Comparison of ENCODE assay signal across 30 cellular contexts in genomic region chr11:69314555-69314954, GRCh38. TPM values are rescaled to one million over a fixed set of nuclear protein-coding genes. Genes with fewer than 3 reads are reported as not detected.
"Had no signal": no experiment of that assay in that cellular context is flagged by ENCODE, and none has a peak within 500 bp of the region (broad histone marks: within the 10 kb centered on the region; RNA-seq: fewer than 3 reads in every experiment).

No MANE protein-coding gene starts in this region.

- H3K36me3 Mint-ChIP-seq: natural killer cell; neural progenitor cell; stimulated activated effector memory CD8-positive, alpha-beta T cell treated with anti-CD3 and anti-CD28 coated beads, Interleukin-12 subunit alpha, Interleukin-12 subunit beta, amount 100 ng/mL, for 72 hours had no signal

- H3K27ac Mint-ChIP-seq: natural killer cell; nephron; neural progenitor cell; progenitor cell of endocrine pancreas; stimulated activated effector memory CD8-positive, alpha-beta T cell treated with anti-CD3 and anti-CD28 coated beads, Interleukin-12 subunit alpha, Interleukin-12 subunit beta, amount 100 ng/mL, for 72 hours; stimulated activated naive B cell treated with anti-CD40 and anti-IgM and Interleukin-4, amounts not matched to agents 10 μg/mL and 1 μg/mL and 100 μg/mL, for 72 hours; stimulated activated naive CD8-positive, alpha-beta T cell treated with anti-CD3 and anti-CD28 coated beads, Interleukin-15, amount 100 ng/mL, for 72 hours; type B pancreatic cell had no signal

- H3K4me1 ChIP-seq: parathyroid adenoma, psoas muscle, right lobe of liver, sigmoid colon, uterus had no signal

- H3K4me3 Mint-ChIP-seq: natural killer cell; nephron; neural progenitor cell; stimulated activated effector memory CD8-positive, alpha-beta T cell treated with anti-CD3 and anti-CD28 coated beads, Interleukin-12 subunit alpha, Interleukin-12 subunit beta, amount 100 ng/mL, for 72 hours; stimulated activated naive B cell treated with anti-CD40 and anti-IgM and Interleukin-4, amounts not matched to agents 10 μg/mL and 1 μg/mL and 100 μg/mL, for 72 hours; stimulated activated naive CD8-positive, alpha-beta T cell treated with anti-CD3 and anti-CD28 coated beads, Interleukin-15, amount 100 ng/mL, for 72 hours; type B pancreatic cell had no signal

- H3K9me3 Mint-ChIP-seq: natural killer cell; neural progenitor cell; stimulated activated effector memory CD8-positive, alpha-beta T cell treated with anti-CD3 and anti-CD28 coated beads, Interleukin-12 subunit alpha, Interleukin-12 subunit beta, amount 100 ng/mL, for 72 hours had no signal

- H3K4me2 ChIP-seq: neural progenitor cell had no signal

- H2AFZ ChIP-seq: neural progenitor cell, parathyroid adenoma had no signal

- H3K9me3 ChIP-seq: ovary, right lobe of liver, sigmoid colon, suprapubic skin, testis, tibial artery, transverse colon, upper lobe of right lung, uterus had no signal

- H3K27ac ChIP-seq: neural progenitor cell, ovary, parathyroid adenoma, psoas muscle, right lobe of liver, sigmoid colon, suprapubic skin, testis, tibial artery, transverse colon, upper lobe of right lung, uterus had no signal

- DNase-seq: natural killer cell; occipital lobe; ovary; psoas muscle; right cardiac atrium; small intestine; stimulated activated CD4-positive, alpha-beta T cell treated with anti-CD3 and anti-CD28 coated beads, Interleukin-15, amount 100 ng/mL, for 24 hours; stimulated activated CD4-positive, alpha-beta T cell treated with anti-CD3 and anti-CD28 coated beads, Interleukin-2, amount 100 ng/mL, for 24 hours; stimulated activated CD4-positive, alpha-beta T cell treated with anti-CD3 and anti-CD28 coated beads, Interleukin-2, amount 100 ng/mL, for 48 hours; stimulated activated CD4-positive, alpha-beta T cell treated with anti-CD3 and anti-CD28 coated beads, Interleukin-4, amount 100 ng/mL, for 24 hours; stimulated activated naive B cell treated with anti-CD40 and anti-IgM and Interleukin-4, amounts not matched to agents 10 μg/mL and 1 μg/mL and 100 μg/mL, for 72 hours; stimulated activated naive CD8-positive, alpha-beta T cell treated with anti-CD3 and anti-CD28 coated beads, Interleukin-15, amount 100 ng/mL, for 72 hours; stimulated activated naive CD8-positive, alpha-beta T cell treated with anti-CD3 and anti-CD28 coated beads, Interleukin-15, Interleukin-2, amounts not matched to agents 100 U/mL and 50 U/mL, for 24 hours; substantia nigra; testis; transverse colon; upper lobe of right lung; uterus had no signal

- H3K36me3 ChIP-seq: neural progenitor cell, ovary, right lobe of liver, sigmoid colon, suprapubic skin, tibial artery, transverse colon, upper lobe of right lung, uterus had no signal

- H3K27me3 Mint-ChIP-seq: stimulated activated naive B cell treated with anti-CD40 and anti-IgM and Interleukin-4, amounts not matched to agents 10 μg/mL and 1 μg/mL and 100 μg/mL, for 72 hours; stimulated activated naive CD8-positive, alpha-beta T cell treated with anti-CD3 and anti-CD28 coated beads, Interleukin-15, amount 100 ng/mL, for 72 hours had no signal

- H3K79me2 ChIP-seq: parathyroid adenoma had no signal

- H3K4me3 ChIP-seq: neural progenitor cell, ovary, psoas muscle, right lobe of liver, sigmoid colon, suprapubic skin, testis, tibial artery, transverse colon, upper lobe of right lung, uterus had no signal

- H3K27me3 ChIP-seq: neural progenitor cell, ovary, right lobe of liver, sigmoid colon, suprapubic skin, testis, tibial artery, transverse colon, upper lobe of right lung, uterus had no signal

RNA-seq across cellular contexts. Expression of gene MYEOV, which starts 20.6 kb away (rescaled TPM):
- total RNA-seq: occipital lobe, sigmoid colon, skeletal muscle tissue, urinary bladder had no signal
